9 cellular contexts compared by ENCODE assay signal in the genomic region with DNA sequence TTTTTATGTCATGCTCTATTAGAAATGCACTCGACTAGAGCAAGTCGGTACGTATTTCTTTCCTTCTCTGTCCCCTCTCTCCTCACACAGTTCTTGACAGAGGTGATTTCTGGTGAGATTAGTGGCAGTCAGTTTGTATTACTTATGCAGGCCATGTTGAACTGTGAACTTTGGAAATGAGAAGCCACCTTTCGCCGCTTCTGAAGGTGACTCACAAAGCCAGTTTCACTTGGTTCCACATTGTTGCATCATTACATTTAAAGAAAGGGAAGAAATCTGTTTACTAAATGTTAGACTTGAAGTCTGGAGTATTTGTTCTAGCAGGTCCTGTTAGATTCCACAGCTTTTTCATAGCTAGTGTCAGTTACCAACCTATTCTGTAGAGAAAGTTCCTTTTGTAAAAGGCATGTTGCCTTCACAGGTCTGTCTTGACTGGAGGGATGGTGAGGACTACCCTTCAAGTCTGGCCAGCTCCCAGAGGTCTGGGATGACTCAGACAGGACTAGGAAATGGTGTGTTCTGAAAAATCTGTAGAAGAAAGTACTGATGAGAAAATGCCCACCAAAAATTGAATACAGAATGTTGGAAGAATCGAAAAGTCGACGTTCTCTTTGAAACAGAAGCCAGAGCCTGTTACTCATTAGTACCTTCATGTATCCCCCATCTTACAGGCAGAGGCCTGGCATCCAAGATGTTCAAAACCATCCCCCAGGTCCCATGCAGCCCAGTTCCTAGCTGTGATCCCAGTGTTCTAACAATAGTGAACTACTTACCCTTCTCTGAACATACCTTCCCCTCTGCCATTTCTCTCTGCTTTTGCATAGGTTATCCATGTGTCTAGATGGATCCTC.
DNase-seq lines count a peak whose midpoint lies in the region; ATAC-seq, FAIRE-seq and TF ChIP-seq lines count a peak whose summit lies in the region.
"Had no signal": no experiment of that assay in that cellular context is flagged by ENCODE, and none has a peak within 500 bp of the region (broad histone marks: within the 10 kb centered on the region; RNA-seq: fewer than 3 reads in every experiment).

No MANE protein-coding gene starts in this region.

- no peak overlapping the region for H3K56ac ChIP-seq in mesendoderm (ENCODE audit: low read length)

- H3K27me3 Mint-ChIP-seq in activated naive CD8-positive, alpha-beta T cell treated with anti-CD3 and anti-CD28 coated beads, Interleukin-2, amount 50 U/mL, for 24 hours = peaks cover 16% of the 10 kb centered on the region
- peaks cover 0 to 4% (median 0%) of the 10 kb centered on the region in 3 donors for H3K27me3 Mint-ChIP-seq in CD14-positive monocyte (ENCODE audit: low read depth in 3 of 3)

- H3K23ac ChIP-seq in mesendoderm (ENCODE audit: low read length) = no peak overlapping the region

- no peak overlapping the region for H4K5ac ChIP-seq in mesendoderm (ENCODE audit: low read length)

- no peak overlapping the region for H2AK5ac ChIP-seq in mesendoderm (ENCODE audit: low read length)

- no CpG with 5 or more reads among the region's 8 CpGs for WGBS in mesendoderm (ENCODE audit: extremely low coverage, insufficient coverage, low lambda C conversion rate)

- H3K4ac ChIP-seq in mesendoderm (ENCODE audit: low read depth, low read length) = no peak overlapping the region

- H4K8ac ChIP-seq in mesendoderm (ENCODE audit: low read depth, low read length) = no peak overlapping the region

- no peak overlapping the region for H3K9ac ChIP-seq in mesendoderm (ENCODE audit: low read length)
- H3K9ac ChIP-seq in kidney (ENCODE audit: low read length in 2 of 2) = no peak overlapping the region

- H3K79me1 ChIP-seq in mesendoderm (ENCODE audit: low read length) = no peaks in the 10 kb centered on the region

- H3K4me3 Mint-ChIP-seq in activated naive CD8-positive, alpha-beta T cell treated with anti-CD3 and anti-CD28 coated beads, Interleukin-2, amount 50 U/mL, for 24 hours = peak overlapping the region; percentile 35
- H3K4me3 Mint-ChIP-seq in CD14-positive monocyte = no peak overlapping the region

- H3K27ac ChIP-seq in ACC112 (ENCODE audit: low read depth, low read length) = peak overlapping the region; percentile 96
- H3K27ac ChIP-seq in mesendoderm (ENCODE audit: low read depth, low read length) = no peak overlapping the region
- peak overlapping the region in 1 of 2 donors; percentile 48 for H3K27ac ChIP-seq in kidney (ENCODE audit: low read depth in 2 of 2, low read length in 2 of 2)
- H3K27ac ChIP-seq: cardiac muscle cell had no signal

- H3K36me3 ChIP-seq in ACC112 (ENCODE audit: insufficient read depth, low read length) (peaks cover 33% of the 10 kb centered on the region), mesendoderm (ENCODE audit: control insufficient read depth, insufficient read depth, low read length) (no peaks in the 10 kb centered on the region), kidney (ENCODE audit: control insufficient read depth in 1 of 2, insufficient read depth in 2 of 2, low read length in 2 of 2) (no peaks in the 10 kb centered on the region)
- H3K36me3 ChIP-seq: cardiac muscle cell had no signal

- peak overlapping the region; percentile 20 for H2AFZ ChIP-seq in ACC112 (ENCODE audit: low read length, unreplicated experiment)

- no peaks in the 10 kb centered on the region for H3K9me3 Mint-ChIP-seq in activated naive CD8-positive, alpha-beta T cell treated with anti-CD3 and anti-CD28 coated beads, Interleukin-2, amount 50 U/mL, for 24 hours
- H3K9me3 Mint-ChIP-seq in CD14-positive monocyte = no peaks in the 10 kb centered on the region

- H2BK5ac ChIP-seq in mesendoderm (ENCODE audit: low read length) = no peak overlapping the region

- no peak overlapping the region for H2BK15ac ChIP-seq in mesendoderm (replicated peaks; ENCODE audit: low read depth)

- intact Hi-C loops in CD14-positive monocyte (cut with micrococcal nuclease) (no loop called here), kidney (cut with DNase I) (no loop called here)

- ATAC-seq in GM18867 (IDR thresholded peaks at IDR 0.05; ENCODE audit: unreplicated experiment) (peak; percentile 71), HG03060 (IDR thresholded peaks at IDR 0.05; ENCODE audit: low read depth, unreplicated experiment) (peak; percentile 70)
- ATAC-seq in activated naive CD8-positive, alpha-beta T cell treated with anti-CD3 and anti-CD28 coated beads, Interleukin-2, amount 50 U/mL, for 24 hours = peak; percentile 85

- H3K4me2 ChIP-seq in mesendoderm (ENCODE audit: low read length) = no peak overlapping the region

- H2BK120ac ChIP-seq in mesendoderm (ENCODE audit: low read depth, low read length) = no peak overlapping the region

- H3K27ac Mint-ChIP-seq in activated naive CD8-positive, alpha-beta T cell treated with anti-CD3 and anti-CD28 coated beads, Interleukin-2, amount 50 U/mL, for 24 hours = peak overlapping the region; percentile 59
- H3K27ac Mint-ChIP-seq in CD14-positive monocyte = peak overlapping the region in 1 of 7 donors; percentile 11

- H3K79me2 ChIP-seq in ACC112 (ENCODE audit: control insufficient read depth, insufficient read depth, low read length, unreplicated experiment) = peaks cover 72% of the 10 kb centered on the region
- no peaks in the 10 kb centered on the region for H3K79me2 ChIP-seq in mesendoderm (ENCODE audit: control insufficient read depth, insufficient read depth, low read length)

- peak; percentile 9 for DNase-seq in activated naive CD8-positive, alpha-beta T cell treated with anti-CD3 and anti-CD28 coated beads, Interleukin-2, amount 50 U/mL, for 24 hours
- DNase-seq in mesendoderm = peak; percentile 74
- DNase-seq in CD14-positive monocyte (ENCODE audit: low spot score) = no peak
- DNase-seq in germinal center (ENCODE audit: low spot score) = no peak
- DNase-seq in kidney = no peak

- no peak for FAIRE-seq in kidney (lab: Jason Lieb, UNC)

- H3K4me1 ChIP-seq in ACC112 (ENCODE audit: control insufficient read depth, insufficient read depth, low read length, unreplicated experiment) (peaks cover 63% of the 10 kb centered on the region), mesendoderm (ENCODE audit: control insufficient read depth, low read depth, low read length) (peaks cover 7% of the 10 kb centered on the region), kidney (ENCODE audit: control insufficient read depth in 1 of 2, insufficient read depth in 1 of 2, low read depth in 1 of 2, low read length in 2 of 2) (peaks cover 6 to 7% of the 10 kb centered on the region in 2 donors)

- H3K4me3 ChIP-seq in ACC112 (ENCODE audit: low read depth, low read length) (peak overlapping the region; percentile 41; the same call in 1 of the 2 replicates), mesendoderm (ENCODE audit: low read length) (no peak overlapping the region), kidney (ENCODE audit: low read length in 2 of 2) (no peak overlapping the region)
- H3K4me3 ChIP-seq: cardiac muscle cell had no signal

- TF ChIP-seq CTCF in CD14-positive monocyte (IDR thresholded peaks at IDR 0.05) = no peak
- TF ChIP-seq CTCF in kidney (IDR thresholded peaks at IDR 0.05; ENCODE audit: borderline replicate concordance, extremely low read depth, insufficient read depth) = no peak

- peaks cover 14% of the 10 kb centered on the region for H3K4me1 Mint-ChIP-seq in activated naive CD8-positive, alpha-beta T cell treated with anti-CD3 and anti-CD28 coated beads, Interleukin-2, amount 50 U/mL, for 24 hours
- peaks cover 8% of the 10 kb centered on the region for H3K4me1 Mint-ChIP-seq in CD14-positive monocyte

- H3K18ac ChIP-seq in mesendoderm (ENCODE audit: low read length) = no peak overlapping the region

- no peaks in the 10 kb centered on the region for H3K36me3 Mint-ChIP-seq in activated naive CD8-positive, alpha-beta T cell treated with anti-CD3 and anti-CD28 coated beads, Interleukin-2, amount 50 U/mL, for 24 hours (ENCODE audit: low read depth)
- H3K36me3 Mint-ChIP-seq in CD14-positive monocyte = no peaks in the 10 kb centered on the region

- H3K9me3 ChIP-seq in kidney (ENCODE audit: control insufficient read depth in 1 of 2, low read length in 2 of 2) = no peaks in the 10 kb centered on the region

- no peaks in the 10 kb centered on the region for H3K27me3 ChIP-seq in ACC112 (ENCODE audit: insufficient read depth, low read length)
- H3K27me3 ChIP-seq in mesendoderm (ENCODE audit: insufficient read depth, low read length, poor library complexity) = no peaks in the 10 kb centered on the region
- H3K27me3 ChIP-seq: cardiac muscle cell had no signal

Comparison
In these comparisons a context has a peak if more than half of its experiments do, and no peak if none do; other contexts are left out.
1. DNase-seq: peak in activated naive CD8-positive, alpha-beta T cell treated with anti-CD3 and anti-CD28 coated beads, Interleukin-2, amount 50 U/mL, for 24 hours (single experiment) and mesendoderm (single experiment); none in CD14-positive monocyte (single experiment), germinal center (single experiment) and kidney (single experiment).
2. Peak in every context shown above with its lines, with median percentiles within 50 percentile points of each other: ATAC-seq.